1 cellular context compared by ENCODE assay signal in the genomic region with DNA sequence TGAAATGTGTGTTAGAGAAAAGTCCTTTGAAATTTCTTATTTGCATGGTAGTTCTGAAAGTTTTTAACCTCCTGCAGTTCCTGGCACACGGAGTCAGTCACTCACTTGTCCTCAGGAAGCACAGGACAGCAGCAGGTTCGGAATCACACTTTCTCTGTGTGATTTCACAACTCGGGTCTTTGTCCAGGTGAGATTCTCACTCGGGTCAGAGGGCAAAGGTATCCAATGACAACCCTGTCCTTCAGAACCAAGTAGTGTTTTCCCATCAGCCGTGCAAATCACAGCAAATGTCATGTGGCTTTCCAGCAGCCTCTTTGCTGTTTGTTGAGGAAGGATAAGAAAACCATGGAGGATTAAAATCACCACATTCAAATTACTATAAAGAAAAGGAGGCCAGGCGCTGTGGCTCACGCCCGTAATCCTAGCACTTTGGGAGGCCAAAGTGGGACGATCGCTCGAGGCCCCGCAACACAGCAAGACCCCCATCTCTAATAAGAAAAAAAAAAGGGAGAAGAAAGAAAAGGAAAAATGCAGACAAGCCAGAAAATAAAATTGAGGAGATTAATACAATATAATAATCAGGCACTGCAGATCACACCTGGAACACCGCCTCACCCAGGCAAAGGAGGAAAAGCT.
TF ChIP-seq lines count a peak whose summit lies in the region.

No MANE protein-coding gene starts in this region.

TF ChIP-seq in A549, 52 proteins besides CTCF, POLR2A, EP300 and RAD21 (continued from another document):
- TF ChIP-seq EHF (CRISPR knock-in tag; IDR thresholded peaks at IDR 0.05) = no peak
- no peak for TF ChIP-seq SMC3 (IDR thresholded peaks at IDR 0.05)
- TF ChIP-seq SREBF2 (IDR thresholded peaks at IDR 0.05) = no peak
- no peak for TF ChIP-seq HOXA7 (CRISPR knock-in tag; IDR thresholded peaks at IDR 0.05)
- TF ChIP-seq FOXS1 (CRISPR knock-in tag; IDR thresholded peaks at IDR 0.05) = no peak
- no peak for TF ChIP-seq HOXB13 (CRISPR knock-in tag; IDR thresholded peaks at IDR 0.05; ENCODE audit: low read depth)
- no peak for TF ChIP-seq POLR2AphosphoS2 (conservative IDR thresholded peaks at IDR 0.05; ENCODE audit: low read length)
- no peak for TF ChIP-seq CEBPB (IDR thresholded peaks at IDR 0.05)
- TF ChIP-seq NFE2L2 (conservative IDR thresholded peaks at IDR 0.05; ENCODE audit: low read length) = no peak
TF ChIP-seq in A549: peak in this region for 0.
